8 cellular contexts compared by ENCODE assay signal in genomic region chr10:49115015-49115795, GRCh38. TPM values are rescaled to one million over a fixed set of nuclear protein-coding genes. Genes with fewer than 3 reads are reported as not detected.
DNase-seq lines count a peak whose midpoint lies in the region; TF ChIP-seq lines count a peak whose summit lies in the region.

Gene VSTM4, minus strand, starts transcription at chr10:49115522. Its CDS starts 37 bp downstream, at chr10:49115485.

- H3K36me3 ChIP-seq in A673 (ENCODE audit: insufficient read depth, low read length, poor library complexity, severe bottlenecking) (no peaks in the 10 kb centered on the region), H7 (replicated peaks; ENCODE audit: control insufficient read depth, insufficient read depth, low read length) (no peaks in the 10 kb centered on the region), iPS DF 6.9 (ENCODE audit: control insufficient read depth, insufficient read depth, low read length) (no peaks in the 10 kb centered on the region), sigmoid colon (no peaks in the 10 kb centered on the region)

- H3K27me3 ChIP-seq in A673 (replicated peaks; ENCODE audit: insufficient read depth, low read depth, low read length, poor library complexity) (peaks cover 48% of the 10 kb centered on the region), H7 (ENCODE audit: control insufficient read depth, insufficient read depth, low read length) (peaks cover 13% of the 10 kb centered on the region), iPS DF 6.9 (ENCODE audit: control insufficient read depth, insufficient read depth, low read length) (no peaks in the 10 kb centered on the region; the same call in 1 of the 2 replicates), sigmoid colon (no peaks in the 10 kb centered on the region)

- no peak for TF ChIP-seq EP300 in sigmoid colon (IDR thresholded peaks at IDR 0.05)

- H3K27ac ChIP-seq in A673 (ENCODE audit: low read depth, low read length, poor library complexity, severe bottlenecking), result no peak within 1 kb of the TSS
- H3K27ac ChIP-seq in iPS DF 6.9 (ENCODE audit: low read length), result no peak within 1 kb of the TSS
- H3K27ac ChIP-seq in sigmoid colon, result peak within 1 kb of the TSS; percentile 80 to 89 (median 86)

- POLR2A ChIA-PET in A673 (lab: Charles Lee; ENCODE audit: low non-redundant PET), result no interaction called here

- DNase-seq in A673 (ENCODE audit: low spot score), result peak; percentile 10
- peak; percentile 90 for DNase-seq in H7
- peak; percentile 65 for DNase-seq in astrocyte of the hippocampus (ENCODE audit: low read depth, low spot score)
- peak; percentile 20 for DNase-seq in iPS DF 6.9 (ENCODE audit: low read depth, low spot score)
- peak; percentile 80 for DNase-seq in sigmoid colon
- DNase-seq in HT-29 (ENCODE audit: low spot score), result no peak
- DNase-seq in effector CD4-positive, alpha-beta T cell, result no peak
- no peak for DNase-seq in activated naive CD4-positive, alpha-beta T cell (lab: John Stamatoyannopoulos, UW)

- no peak for TF ChIP-seq POLR2A in sigmoid colon (IDR thresholded peaks at IDR 0.05)

- WGBS in iPS DF 6.9 (ENCODE audit: insufficient coverage, insufficient read length), result no CpG with 5 or more reads among the region's 95 CpGs
- 4 to 8% methylated on average over 95 of the region's 95 CpGs for WGBS in sigmoid colon, 2 donors

- CTCF ChIA-PET in A673 (lab: Charles Lee), result no interaction called here

- TF ChIP-seq CTCF in A673 (conservative IDR thresholded peaks at IDR 0.05; ENCODE audit: low read depth, low read length) (no peak), sigmoid colon (IDR thresholded peaks at IDR 0.05) (no peak)

- intact Hi-C loops in A673 (cut with micrococcal nuclease; ENCODE audit: unreplicated experiment), result no loop called here
- intact Hi-C loops in sigmoid colon (cut with DNase I), result loop anchor here (10.0 kb wide), 2 partner anchors 90 to 810 kb away; partner anchors contain the start of gene MAPK8

- no peaks in the 10 kb centered on the region for H3K9me3 ChIP-seq in A673 (ENCODE audit: low read depth, low read length, poor library complexity, severe bottlenecking)
- no peaks in the 10 kb centered on the region for H3K9me3 ChIP-seq in iPS DF 6.9 (ENCODE audit: control insufficient read depth, insufficient read depth, low read length)
- H3K9me3 ChIP-seq in sigmoid colon, result no peaks in the 10 kb centered on the region

- no TSS peak for BruUV-seq in A673 (replicated peaks; lab: Mats Ljungman, UMichigan)

- H3K4me3 ChIP-seq in A673 (ENCODE audit: low read depth, low read length, poor library complexity, severe bottlenecking) (peak within 1 kb of the TSS; percentile 19), H7 (ENCODE audit: insufficient read depth, low read depth, low read length) (peak within 1 kb of the TSS; percentile 60), iPS DF 6.9 (ENCODE audit: low read length) (peak within 1 kb of the TSS; percentile 42; the same call in 1 of the 2 replicates), sigmoid colon (peak within 1 kb of the TSS; percentile 54 to 77 (median 68))

- H3K4me1 ChIP-seq in A673 (ENCODE audit: insufficient read depth, low read length, poor library complexity, severe bottlenecking) (no peaks in the 10 kb centered on the region), iPS DF 6.9 (ENCODE audit: control insufficient read depth, insufficient read depth, low read length) (no peaks in the 10 kb centered on the region), sigmoid colon (peaks cover 0 to 43% (median 19%) of the 10 kb centered on the region in 4 donors)

RNA-seq across cellular contexts. Expression of gene VSTM4, which starts in this region (rescaled TPM):
- total RNA-seq in A673 (2021) (0.11 TPM in 2 replicates), sigmoid colon (10 to 100 TPM in 2 of 4 donors, 1 to 10 TPM in 2; 9.5 to 13.3 (median 10.9) TPM)
- total RNA-seq in H7 (2014; rRNA removed; shearing (Covaris generic)), result 0.31 and 0.44 TPM in 2 replicates
- polyA plus RNA-seq in sigmoid colon, result 1 to 10 TPM in 2 of 3 donors, under 1 TPM in 1; 0.23 to 3.3 (median 1.2) TPM
- not detected in 2 replicates for total RNA-seq in HT-29 (2014; rRNA removed; shearing (Covaris generic))

Comparison
In these comparisons a context has a peak if more than half of its experiments do, and no peak if none do; other contexts are left out.
1. Peak in DNase-seq and H3K4me3 ChIP-seq in A673; RNA of the gene not detected or under 1 TPM.
2. Peak in DNase-seq and H3K4me3 ChIP-seq in H7; RNA of the gene not detected or under 1 TPM.
3. DNase-seq: peak in astrocyte of the hippocampus (single experiment), iPS DF 6.9 (single experiment) and sigmoid colon (single experiment); none in HT-29 (single experiment), effector CD4-positive, alpha-beta T cell (single experiment) and activated naive CD4-positive, alpha-beta T cell (0 of 4).
4. H3K27ac ChIP-seq: peak in sigmoid colon (4 of 4); none in A673 (single experiment) and iPS DF 6.9 (single experiment).
5. Peak in every context shown above with its lines, with median percentiles within 50 percentile points of each other: H3K4me3 ChIP-seq.